ENCODE assay signal across 8 cellular contexts in genomic region chr15:41558400-41559238, GRCh38. TPM values are rescaled to one million over a fixed set of nuclear protein-coding genes. Genes with fewer than 3 reads are reported as not detected.
DNase-seq lines count a peak whose midpoint lies in the region; ATAC-seq and TF ChIP-seq lines count a peak whose summit lies in the region.

TYRO3 (plus strand) TSS chr15:41559212; CDS start chr15:41559258, 46 bp downstream.

- H3K27ac ChIP-seq in HUES64 (ENCODE audit: low read depth, low read length) (peak within 1 kb of the TSS; percentile 69), smooth muscle cell (ENCODE audit: low read depth) (peak within 1 kb of the TSS; percentile 3)

- peak within 1 kb of the TSS; percentile 74 for H2AFZ ChIP-seq in smooth muscle cell (ENCODE audit: low read depth)

- under 1% methylated on average over 81 of the region's 81 CpGs for WGBS in HUES64
- 15% methylated on average over 8 of the region's 81 CpGs for WGBS in smooth muscle cell (ENCODE audit: low lambda C conversion rate)

- peak within 1 kb of the TSS; percentile 99 for H3K4me2 ChIP-seq in smooth muscle cell

- H3K9ac ChIP-seq in HUES64 (ENCODE audit: low read depth, low read length) (peak within 1 kb of the TSS; percentile 72), smooth muscle cell (ENCODE audit: low read depth) (peak within 1 kb of the TSS; percentile 43)

- ATAC-seq in WTC11 (peak; percentile 16), HG02623 (IDR thresholded peaks at IDR 0.05; ENCODE audit: unreplicated experiment) (no peak), GM19351 (IDR thresholded peaks at IDR 0.05; ENCODE audit: unreplicated experiment) (no peak)

- H3K9me3 ChIP-seq in HUES64 (ENCODE audit: insufficient read depth, low read depth, low read length), result no peaks in the 10 kb centered on the region
- H3K9me3 ChIP-seq in smooth muscle cell (replicated peaks; ENCODE audit: low read depth), result no peaks in the 10 kb centered on the region

- H3K79me2 ChIP-seq in smooth muscle cell (ENCODE audit: low read depth), result no peaks in the 10 kb centered on the region

- H3K36me3 Mint-ChIP-seq in WTC11, result peaks cover 4% of the 10 kb centered on the region; the same call in 1 of the 2 replicates

- no peaks in the 10 kb centered on the region; the same call in 1 of the 2 replicates for H3K27me3 Mint-ChIP-seq in WTC11 (ENCODE audit: low read depth)

- peak; percentile 87 for DNase-seq in D341Med (ENCODE audit: low spot score)
- peak; percentile 69 for DNase-seq in WTC11 (ENCODE audit: low spot score)
- peak; percentile 66 to 86 for DNase-seq in T47D (ENCODE audit: low read depth in 1 of 2, low spot score in 1 of 2)
- peak; percentile 56 for DNase-seq in inferior parietal cortex (ENCODE audit: extremely low spot score)
- peak; percentile 61 for DNase-seq in smooth muscle cell (lab: John Stamatoyannopoulos, UW; ENCODE audit: unreplicated experiment)

- H3K27me3 ChIP-seq in HUES64 (ENCODE audit: insufficient read depth, low read length), result no peaks in the 10 kb centered on the region
- no peaks in the 10 kb centered on the region for H3K27me3 ChIP-seq in smooth muscle cell (ENCODE audit: low read depth)

- CTCF ChIA-PET in WTC11 (lab: Charles Lee), result interaction anchor here (0.6 to 3.5 kb wide), 36 partner anchors 8 to 346 kb away, joined by 3 to 38 read pairs (median 4); partner anchors contain the start of genes MAPKBP1, MGA and RPAP1

- peak within 1 kb of the TSS; percentile 81 for H3K27ac Mint-ChIP-seq in WTC11

- H3K4me1 Mint-ChIP-seq in WTC11, result peaks cover 54% of the 10 kb centered on the region

- H3K4me3 Mint-ChIP-seq in WTC11, result peak within 1 kb of the TSS; percentile 81

- H3K4me3 ChIP-seq in HUES64 (ENCODE audit: low read length), result peak within 1 kb of the TSS; percentile 73
- H3K4me3 ChIP-seq in smooth muscle cell, result peak within 1 kb of the TSS; percentile 74

- peaks cover 46% of the 10 kb centered on the region for H3K4me1 ChIP-seq in HUES64 (ENCODE audit: insufficient read depth, low read length)
- H3K4me1 ChIP-seq in smooth muscle cell (ENCODE audit: low read depth), result peaks cover 30% of the 10 kb centered on the region

- H3K36me3 ChIP-seq in HUES64 (ENCODE audit: insufficient read depth, low read length) (peaks cover 21% of the 10 kb centered on the region), smooth muscle cell (ENCODE audit: low read depth) (no peaks in the 10 kb centered on the region)

- TF ChIP-seq CTCF in WTC11 (IDR thresholded peaks at IDR 0.05) (no peak), smooth muscle cell (IDR thresholded peaks at IDR 0.05; ENCODE audit: borderline replicate concordance, insufficient read depth, poor library complexity, severe bottlenecking) (no peak)

- POLR2A ChIA-PET in WTC11 (lab: Charles Lee), result interaction anchor here (0.7 to 2.6 kb wide), 6 partner anchors 9 to 45 kb away, joined by 3 to 20 read pairs (median 6); partner anchors contain the start of gene RPAP1

- H3F3A ChIP-seq in smooth muscle cell (ENCODE audit: low read depth), result peaks cover 15% of the 10 kb centered on the region

- in situ Hi-C loops in T47D (cut with HindIII; ENCODE audit: low pct_unique_long_range_greater_than_20kb, low sequenced_read_pairs), result no loop called here

- H4K20me1 ChIP-seq in smooth muscle cell (ENCODE audit: low read depth), result no peaks in the 10 kb centered on the region

- no peaks in the 10 kb centered on the region for H3K9me3 Mint-ChIP-seq in WTC11

TF ChIP-seq in WTC11, 78 proteins besides CTCF, POLR2A, EP300 and RAD21:
- TF ChIP-seq ZNF425 (CRISPR knock-in tag; conservative IDR thresholded peaks at IDR 0.05) (no peak), ZNF263 (CRISPR knock-in tag; IDR thresholded peaks at IDR 0.05; ENCODE audit: low read depth) (peak; percentile 82), TP53 (CRISPR knock-in tag; IDR thresholded peaks at IDR 0.05) (no peak)

RNA-seq across cellular contexts. Expression of gene TYRO3, which starts in this region (rescaled TPM):
- polyA plus RNA-seq in HUES64 (2013, experiment 1 of 2), result 66.2 TPM
- 76.8 TPM for polyA plus RNA-seq in HUES64 (2013, experiment 2 of 2)
- total RNA-seq in WTC11 (2021) (87.9 to 98.0 TPM (median 89.6 TPM) in 3 replicates), smooth muscle cell (11.5 and 12.9 TPM in 2 replicates)
- polyA plus RNA-seq in smooth muscle cell, result 20.5 and 23.5 TPM in 2 replicates
